In genomic region chr7:81715984-81716588, GRCh38 we compare ENCODE assay signal across 8 cellular contexts. TPM values are rescaled to one million over a fixed set of nuclear protein-coding genes. Genes with fewer than 3 reads are reported as not detected.
DNase-seq lines count a peak whose midpoint lies in the region; ATAC-seq and TF ChIP-seq lines count a peak whose summit lies in the region.

No MANE protein-coding gene starts in this region.

- WGBS in hepatocyte (ENCODE audit: low lambda C conversion rate, missing lambda C conversion rate), result 73% methylated on average over 5 of the region's 5 CpGs

- H3K4me1 ChIP-seq in hepatocyte (ENCODE audit: insufficient read depth), result no peaks in the 10 kb centered on the region
- no peaks in the 10 kb centered on the region for H3K4me1 ChIP-seq in colonic mucosa

- in situ Hi-C loops in Caki2 (cut with HindIII; ENCODE audit: low pct_unique_long_range_greater_than_20kb, low sequenced_read_pairs), result no loop called here

- no peaks in the 10 kb centered on the region for H3K9me2 ChIP-seq in hepatocyte (replicated peaks; ENCODE audit: insufficient read depth)

- DNase-seq in Caki2 (ENCODE audit: low read depth) (peak; percentile 49), HK-2 (ENCODE audit: unreplicated experiment) (peak; percentile 29), SHP77 treated with DMSO at 0.1 percent for 48 hours (lab: John Stamatoyannopoulos, UW) (peak; percentile 69), hepatocyte (ENCODE audit: low spot score) (peak; percentile 17), colonic mucosa (no peak)

- TF ChIP-seq CTCF in hepatocyte (IDR thresholded peaks at IDR 0.05; ENCODE audit: poor library complexity), result no peak
- no peak for TF ChIP-seq CTCF in colonic mucosa (IDR thresholded peaks at IDR 0.05)

- no peak overlapping the region for H3K9ac ChIP-seq in colonic mucosa (ENCODE audit: low read depth in 2 of 2, low read length in 2 of 2)

- no peaks in the 10 kb centered on the region for H3K36me3 ChIP-seq in hepatocyte (replicated peaks; ENCODE audit: insufficient read depth, low read depth)
- H3K36me3 ChIP-seq in colonic mucosa, result no peaks in the 10 kb centered on the region

- no peaks in the 10 kb centered on the region for H3K9me3 ChIP-seq in hepatocyte (ENCODE audit: low read depth)
- no peaks in the 10 kb centered on the region for H3K9me3 ChIP-seq in colonic mucosa

- H4K20me1 ChIP-seq in hepatocyte (ENCODE audit: insufficient read depth, poor library complexity, severe bottlenecking), result no peaks in the 10 kb centered on the region

- H3K27me3 ChIP-seq in hepatocyte, result no peaks in the 10 kb centered on the region
- no peaks in the 10 kb centered on the region for H3K27me3 ChIP-seq in colonic mucosa

- no peaks in the 10 kb centered on the region for H3K79me2 ChIP-seq in hepatocyte

- H3K4me2 ChIP-seq in hepatocyte, result no peak overlapping the region

- H3K4me3 ChIP-seq in hepatocyte (no peak overlapping the region), colonic mucosa (no peak overlapping the region)

- no peak overlapping the region for H2AFZ ChIP-seq in hepatocyte

- H3K27ac ChIP-seq in hepatocyte (no peak overlapping the region), colonic mucosa (no peak overlapping the region)

- ATAC-seq in GM18873 (IDR thresholded peaks at IDR 0.05; ENCODE audit: low FRiP score, unreplicated experiment) (no peak), HG03520 (IDR thresholded peaks at IDR 0.05; ENCODE audit: unreplicated experiment) (no peak), GM21825 (IDR thresholded peaks at IDR 0.05; ENCODE audit: unreplicated experiment) (no peak)

- intact Hi-C loops in colonic mucosa (cut with DNase I), result no loop called here

RNA-seq across cellular contexts. Expression of gene HGF, which starts 53.8 kb away (rescaled TPM):
- total RNA-seq in Caki2 (2014; rRNA removed; shearing (Covaris generic); ENCODE audit: low replicate concordance), result not detected in 2 replicates
- 29.7 and 33.2 TPM in 2 replicates for total RNA-seq in hepatocyte
- 13.4 and 13.9 TPM in 2 replicates for polyA plus RNA-seq in hepatocyte
- total RNA-seq in colonic mucosa, result 1 to 10 TPM in 1 of 2 donors, under 1 TPM in 1; 0.96 to 4.5 TPM
